20 cellular contexts compared by ENCODE assay signal in the genomic region with DNA sequence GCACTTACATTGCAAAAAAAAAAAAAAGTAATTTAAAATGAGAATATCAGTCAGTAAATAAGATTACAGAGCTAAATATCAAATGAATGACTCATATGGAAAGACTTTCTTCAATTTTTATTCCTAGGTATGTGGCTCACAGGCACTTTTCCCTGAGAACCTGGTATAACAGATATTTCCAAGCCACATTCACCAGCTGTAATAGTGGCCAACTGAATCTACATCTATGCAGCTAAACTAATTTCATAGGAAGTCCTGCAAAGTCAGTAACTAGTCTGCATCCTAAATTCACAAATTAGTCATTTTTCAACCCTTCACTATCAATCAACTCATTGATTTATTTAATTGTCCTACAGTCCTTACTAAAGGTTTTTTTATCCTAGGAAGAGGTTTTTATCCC. TPM values are rescaled to one million over a fixed set of nuclear protein-coding genes. Genes with fewer than 3 reads are reported as not detected.
DNase-seq lines count a peak whose midpoint lies in the region; ATAC-seq and TF ChIP-seq lines count a peak whose summit lies in the region.
"Had no signal": no experiment of that assay in that cellular context is flagged by ENCODE, and none has a peak within 500 bp of the region (broad histone marks: within the 10 kb centered on the region; RNA-seq: fewer than 3 reads in every experiment).

No MANE protein-coding gene starts in this region.

- TF ChIP-seq POLR2A in gastroesophageal sphincter (IDR thresholded peaks at IDR 0.05) = no peak

- in situ Hi-C loops in astrocyte of the cerebellum (cut with HindIII; ENCODE audit: low sequenced_read_pairs) = loop anchor here (5.0 to 25.0 kb wide), 2 partner anchors 81 to 414 kb away; no protein-coding TSS in a partner anchor

- no peaks in the 10 kb centered on the region for H3K9me3 ChIP-seq in gastroesophageal sphincter
- H3K9me3 ChIP-seq in thoracic aorta = no peaks in the 10 kb centered on the region
- H3K9me3 ChIP-seq: neutrophil, testis had no signal

- TF ChIP-seq CTCF in astrocyte of the cerebellum (IDR thresholded peaks at IDR 0.05; ENCODE audit: low read depth, low read length, missing control alignments) (no peak), gastroesophageal sphincter (IDR thresholded peaks at IDR 0.05) (no peak), thoracic aorta (IDR thresholded peaks at IDR 0.05) (no peak)

- DNase-seq in HT1080 (ENCODE audit: low read depth) = peak; percentile 23
- DNase-seq in astrocyte of the cerebellum (ENCODE audit: low read depth) = peak; percentile 42
- DNase-seq in thoracic aorta (ENCODE audit: low spot score) = no peak
- DNase-seq in NCI-H2171 treated with DMSO at 0.1 percent for 48 hours (lab: John Stamatoyannopoulos, UW) = no peak
- DNase-seq in SIG-M5 (lab: John Stamatoyannopoulos, UW) = no peak
- DNase-seq in SW 1271 (lab: John Stamatoyannopoulos, UW) = no peak
- DNase-seq: activated CD4-positive, alpha-beta T cell treated with anti-CD3 and anti-CD28 coated beads, Interleukin-2, amount 50 U/mL, for 48 hours; activated T-cell treated with anti-CD3 and anti-CD28 coated beads, Interleukin-2, amount 50 U/mL, for 24 hours; central memory CD4-positive, alpha-beta T cell; mesendoderm; NCI-H2029; NCI-H524 treated with DMSO at 0.1 percent for 48 hours; stimulated activated CD4-positive, alpha-beta T cell treated with anti-CD3 and anti-CD28 coated beads, Interleukin-4, amount 100 ng/mL, for 24 hours; stimulated activated CD8-positive, alpha-beta memory T cell treated with anti-CD3 and anti-CD28 coated beads, Interleukin-4, amount 100 ng/mL, for 48 hours; testis had no signal

- TF ChIP-seq EP300 in gastroesophageal sphincter (IDR thresholded peaks at IDR 0.05) = no peak

- H3K4me3 ChIP-seq in astrocyte of the cerebellum (ENCODE audit: low read depth, low read length) (no peak overlapping the region), gastroesophageal sphincter (peak overlapping the region; percentile 75 to 84), thoracic aorta (peak overlapping the region; percentile 85)
- H3K4me3 ChIP-seq: testis had no signal

- H3K4me1 ChIP-seq in gastroesophageal sphincter (peaks cover 3 to 64% (median 10%) of the 10 kb centered on the region in 3 donors), thoracic aorta (ENCODE audit: control insufficient read depth in 1 of 2, low read depth in 2 of 2) (peaks cover 33 to 58% of the 10 kb centered on the region in 2 donors)

- H3K27ac ChIP-seq in gastroesophageal sphincter (peak overlapping the region; percentile 68 to 99 (median 85)), thoracic aorta (peak overlapping the region; percentile 60 to 96)
- H3K27ac ChIP-seq: neutrophil had no signal

- ATAC-seq in gastroesophageal sphincter (no peak), thoracic aorta (ENCODE audit: insufficient number of reproducible peaks, low FRiP score, low read depth) (no peak), HG02981 (IDR thresholded peaks at IDR 0.05; ENCODE audit: unreplicated experiment) (no peak)
- ATAC-seq: activated naive CD4-positive, alpha-beta T cell treated with anti-CD3 and anti-CD28 coated beads, Interleukin-2, amount 50 U/mL, for 72 hours; HepG2 had no signal

- no peaks in the 10 kb centered on the region for H3K27me3 ChIP-seq in gastroesophageal sphincter
- no peaks in the 10 kb centered on the region for H3K27me3 ChIP-seq in thoracic aorta (replicated peaks; ENCODE audit: insufficient read depth)
- H3K27me3 ChIP-seq: testis had no signal

- H3K36me3 ChIP-seq in gastroesophageal sphincter (no peaks in the 10 kb centered on the region), thoracic aorta (no peaks in the 10 kb centered on the region)
- H3K36me3 ChIP-seq: neutrophil had no signal

RNA-seq across cellular contexts. Expression of a gene that starts 5.6 kb away (rescaled TPM):
- total RNA-seq in HT1080 (2014; rRNA removed; shearing (Covaris generic)) = 1.4 and 1.8 TPM in 2 replicates
- polyA plus RNA-seq in HT1080 (2015; cell fraction: cytosol; rRNA removed) = 2.9 and 4.1 TPM in 2 replicates
- polyA plus RNA-seq in HT1080 (2015; cell fraction: nucleus; rRNA removed) = 7.0 and 9.1 TPM in 2 replicates
- 100 to 1,000 TPM; 126 to 358 (median 212) TPM for total RNA-seq in gastroesophageal sphincter
- 100 to 1,000 TPM; 158 to 223 TPM for total RNA-seq in thoracic aorta

Comparison
In these comparisons a context has a peak if more than half of its experiments do, and no peak if none do; other contexts are left out.
1. DNase-seq: peak in HT1080 (single experiment) and astrocyte of the cerebellum (single experiment); none in thoracic aorta (single experiment), NCI-H2171 treated with DMSO at 0.1 percent for 48 hours (single experiment), SIG-M5 (single experiment) and SW 1271 (0 of 2).
2. RNA of a gene that starts 5.6 kb away (total RNA-seq): 158 to 223 TPM in thoracic aorta and 126 to 358 TPM in gastroesophageal sphincter; 1.4 to 1.8 TPM in HT1080; every median in the first group is over 10 times any median in the second.